ENCODE assay signal across 1 cellular context in genomic region chr17:45971698-45972141, GRCh38.
TF ChIP-seq lines count a peak whose summit lies in the region.

No MANE protein-coding gene starts in this region.

TF ChIP-seq in K562, 482 proteins besides CTCF, POLR2A, EP300 and RAD21:
- TF ChIP-seq ZNF592 (IDR thresholded peaks at IDR 0.05): 0 out of 2 replicates have a peak, but pooled peaks have one; percentile 35
- peak; percentile 57; the same call in 1 of the 2 replicates for TF ChIP-seq TFAP4 (CRISPR knock-in tag; IDR thresholded peaks at IDR 0.05; ENCODE audit: borderline replicate concordance)
- TF ChIP-seq KLF1 (tag; IDR thresholded peaks at IDR 0.05): 0 out of 2 replicates have a peak, but pooled peaks have one; percentile 46
- TF ChIP-seq ZBTB12 (CRISPR knock-in tag; IDR thresholded peaks at IDR 0.05): no peak
- TF ChIP-seq PCBP1 (IDR thresholded peaks at IDR 0.05; ENCODE audit: low read depth, low read length, poor library complexity, severe bottlenecking): no peak
- peak; percentile 58; the same call in 1 of the 2 replicates for TF ChIP-seq ZBTB7A (IDR thresholded peaks at IDR 0.05; ENCODE audit: borderline replicate concordance, control insufficient read depth, low read depth, low read length)
- TF ChIP-seq CTCFL (IDR thresholded peaks at IDR 0.05; ENCODE audit: borderline replicate concordance, insufficient read depth, low read depth, low read length, poor library complexity, severe bottlenecking): peak; percentile 48
- TF ChIP-seq SPI1 (IDR thresholded peaks at IDR 0.05; ENCODE audit: borderline replicate concordance, low read depth, low read length): peak; percentile 30; the same call in 1 of the 2 replicates
